9 cellular contexts compared by ENCODE assay signal in genomic region chr1:1144122-1144842, GRCh38. TPM values are rescaled to one million over a fixed set of nuclear protein-coding genes. Genes with fewer than 3 reads are reported as not detected.
DNase-seq lines count a peak whose midpoint lies in the region; ATAC-seq and TF ChIP-seq lines count a peak whose summit lies in the region.
"Had no signal": no experiment of that assay in that cellular context is flagged by ENCODE, and none has a peak within 500 bp of the region (broad histone marks: within the 10 kb centered on the region; RNA-seq: fewer than 3 reads in every experiment).

No MANE protein-coding gene starts in this region.

- DNase-seq in CD4-positive, alpha-beta memory T cell, result peak; percentile 72 to 81 (median 75)
- peak; percentile 84 for DNase-seq in KBM-7
- DNase-seq in activated B cell treated with CpG ODN at 0.5 μM for 24 hours, result peak; percentile 71
- DNase-seq in stimulated activated CD8-positive, alpha-beta memory T cell treated with anti-CD3 and anti-CD28 coated beads, Interleukin-15, amount 100 ng/mL, for 1 hour (ENCODE audit: low read depth), result peak; percentile 27
- DNase-seq in nephron progenitor cell, result no peak
- no peak for DNase-seq in smooth muscle cell (lab: John Stamatoyannopoulos, UW; ENCODE audit: unreplicated experiment)

- no peaks in the 10 kb centered on the region for H3K79me2 ChIP-seq in smooth muscle cell (ENCODE audit: low read depth)

- CTCF ChIA-PET in CD4-positive, alpha-beta memory T cell (lab: Charles Lee; ENCODE audit: partially characterized antibody), result interaction anchor here (1.6 kb wide), 1 partner anchor 22 kb away, joined by 4 read pairs; no protein-coding TSS in a partner anchor
- CTCF ChIA-PET in activated B cell treated with CpG ODN at 0.5 μM for 24 hours (lab: Charles Lee), result no interaction called here

- TF ChIP-seq CTCF in activated B cell treated with CpG ODN at 0.5 μM for 24 hours (IDR thresholded peaks at IDR 0.05) (no peak), nephron progenitor cell (IDR thresholded peaks at IDR 0.05) (no peak), smooth muscle cell (IDR thresholded peaks at IDR 0.05; ENCODE audit: borderline replicate concordance, insufficient read depth, poor library complexity, severe bottlenecking) (no peak)

- WGBS in smooth muscle cell (ENCODE audit: low lambda C conversion rate), result 71% methylated on average over 40 of the region's 42 CpGs

- peak overlapping the region; percentile 55 for H3K27ac ChIP-seq in CD4-positive, alpha-beta memory T cell (ENCODE audit: low read depth, low read length)
- no peak overlapping the region for H3K27ac ChIP-seq in smooth muscle cell (ENCODE audit: low read depth)

- H3K9me3 Mint-ChIP-seq in CD4-positive, alpha-beta memory T cell, result no peaks in the 10 kb centered on the region
- H3K9me3 Mint-ChIP-seq in activated B cell treated with CpG ODN at 0.5 μM for 24 hours (no peaks in the 10 kb centered on the region), nephron progenitor cell (no peaks in the 10 kb centered on the region)

- H3K27me3 ChIP-seq in CD4-positive, alpha-beta memory T cell (ENCODE audit: insufficient read depth, low read length), result no peaks in the 10 kb centered on the region
- H3K27me3 ChIP-seq in smooth muscle cell (ENCODE audit: low read depth), result no peaks in the 10 kb centered on the region

- H3K4me3 ChIP-seq in CD4-positive, alpha-beta memory T cell (ENCODE audit: low read length in 2 of 2), result no peak overlapping the region
- H3K4me3 ChIP-seq in smooth muscle cell, result no peak overlapping the region

- in situ Hi-C loops in KBM-7 (cut with MboI; ENCODE audit: low pct_unique_long_range_greater_than_20kb, low sequenced_read_pairs), result loop anchor here (25.0 kb wide), 1 partner anchor 93 kb away; the partner anchor contains the start of genes B3GALT6, C1QTNF12 and SDF4

- intact Hi-C loops in CD4-positive, alpha-beta memory T cell (cut with micrococcal nuclease), result no loop called here
- intact Hi-C loops in activated B cell treated with CpG ODN at 0.5 μM for 24 hours (cut with micrococcal nuclease), result loop anchor here (1.0 to 5.0 kb wide), 5 partner anchors 8 to 88 kb away; partner anchors contain the start of genes B3GALT6 and SDF4

- no peak overlapping the region for H3K4me2 ChIP-seq in smooth muscle cell

- H3K9ac ChIP-seq in smooth muscle cell (ENCODE audit: low read depth), result no peak overlapping the region

- POLR2A ChIA-PET in CD4-positive, alpha-beta memory T cell (lab: Charles Lee; ENCODE audit: partially characterized antibody), result no interaction called here
- POLR2A ChIA-PET in activated B cell treated with CpG ODN at 0.5 μM for 24 hours (lab: Charles Lee), result interaction anchor here (0.6 to 2.0 kb wide), 6 partner anchors 8 to 747 kb away, joined by 3 to 9 read pairs (median 4); partner anchors contain the start of gene GNB1

- H3K4me1 ChIP-seq in CD4-positive, alpha-beta memory T cell (ENCODE audit: insufficient read depth, low read length), result peaks cover 23% of the 10 kb centered on the region
- no peaks in the 10 kb centered on the region for H3K4me1 ChIP-seq in smooth muscle cell (ENCODE audit: low read depth)

- peak overlapping the region in 6 of 8 donors; percentile 31 to 68 (median 58) for H3K4me3 Mint-ChIP-seq in CD4-positive, alpha-beta memory T cell
- H3K4me3 Mint-ChIP-seq in activated B cell treated with CpG ODN at 0.5 μM for 24 hours (peak overlapping the region; percentile 41), nephron progenitor cell (no peak overlapping the region)

- no peaks in the 10 kb centered on the region for H3K36me3 ChIP-seq in CD4-positive, alpha-beta memory T cell (ENCODE audit: insufficient read depth, low read length)
- H3K36me3 ChIP-seq in smooth muscle cell (ENCODE audit: low read depth), result no peaks in the 10 kb centered on the region

- H3K27ac Mint-ChIP-seq in CD4-positive, alpha-beta memory T cell, result peak overlapping the region; percentile 82 to 99 (median 93)
- H3K27ac Mint-ChIP-seq in activated B cell treated with CpG ODN at 0.5 μM for 24 hours (peak overlapping the region; percentile 93), nephron progenitor cell (no peak overlapping the region)

- H3K9me3 ChIP-seq in CD4-positive, alpha-beta memory T cell (ENCODE audit: control insufficient read depth in 1 of 2, low read length in 2 of 2), result no peaks in the 10 kb centered on the region
- no peaks in the 10 kb centered on the region for H3K9me3 ChIP-seq in smooth muscle cell (replicated peaks; ENCODE audit: low read depth)

- H3F3A ChIP-seq in smooth muscle cell (ENCODE audit: low read depth), result no peaks in the 10 kb centered on the region

- no peaks in the 10 kb centered on the region for H4K20me1 ChIP-seq in smooth muscle cell (ENCODE audit: low read depth)

- H3K27me3 Mint-ChIP-seq in CD4-positive, alpha-beta memory T cell, result no peaks in the 10 kb centered on the region
- no peaks in the 10 kb centered on the region for H3K27me3 Mint-ChIP-seq in activated B cell treated with CpG ODN at 0.5 μM for 24 hours
- peaks cover 12% of the 10 kb centered on the region for H3K27me3 Mint-ChIP-seq in nephron progenitor cell (ENCODE audit: low read depth, poor library complexity)

- no peaks in the 10 kb centered on the region for H3K36me3 Mint-ChIP-seq in CD4-positive, alpha-beta memory T cell
- H3K36me3 Mint-ChIP-seq in activated B cell treated with CpG ODN at 0.5 μM for 24 hours (ENCODE audit: low read depth), result no peaks in the 10 kb centered on the region
- no peaks in the 10 kb centered on the region for H3K36me3 Mint-ChIP-seq in nephron progenitor cell (ENCODE audit: low read depth)

- ATAC-seq in activated B cell treated with CpG ODN at 0.5 μM for 24 hours (ENCODE audit: low read depth) (peak; percentile 97), esophagus mucosa (peak; percentile 85), GM18861 (IDR thresholded peaks at IDR 0.05; ENCODE audit: unreplicated experiment) (no peak)

- H2AFZ ChIP-seq in smooth muscle cell (ENCODE audit: low read depth), result no peak overlapping the region

- peaks cover 5 to 10% (median 7%) of the 10 kb centered on the region in 4 donors for H3K4me1 Mint-ChIP-seq in CD4-positive, alpha-beta memory T cell
- H3K4me1 Mint-ChIP-seq in activated B cell treated with CpG ODN at 0.5 μM for 24 hours (peaks cover 33% of the 10 kb centered on the region), nephron progenitor cell (peaks cover 8% of the 10 kb centered on the region)

RNA-seq across cellular contexts. Expression of gene C1orf159, which starts 28.4 kb away (rescaled TPM):
- total RNA-seq in CD4-positive, alpha-beta memory T cell, result 10 to 100 TPM; 15.0 to 15.1 TPM
- 1 to 10 TPM; 3.8 to 7.9 TPM for polyA plus RNA-seq in CD4-positive, alpha-beta memory T cell
- total RNA-seq in activated B cell treated with CpG ODN at 0.5 μM for 24 hours, result 20.8 and 26.5 TPM in 2 replicates
- total RNA-seq in esophagus mucosa, result 9.4 TPM
- total RNA-seq in smooth muscle cell, result 9.3 and 24.5 TPM in 2 replicates
- polyA plus RNA-seq in smooth muscle cell, result 20.2 and 27.1 TPM in 2 replicates

RNA-seq across cellular contexts. Expression of gene TTLL10, which starts 29.4 kb away (rescaled TPM):
- not detected for total RNA-seq in CD4-positive, alpha-beta memory T cell
- under 1 TPM; 0.27 to 0.45 TPM for polyA plus RNA-seq in CD4-positive, alpha-beta memory T cell
- total RNA-seq in activated B cell treated with CpG ODN at 0.5 μM for 24 hours, result 0.16 TPM in 1 of 2 replicates, not detected in the other
- 1.0 TPM for total RNA-seq in esophagus mucosa
- total RNA-seq in smooth muscle cell, result not detected in 2 replicates
- 0.45 TPM in 1 of 2 replicates, not detected in the other for polyA plus RNA-seq in smooth muscle cell
- total RNA-seq: astrocyte had no signal

Comparison
In these comparisons a context has a peak if more than half of its experiments do, and no peak if none do; other contexts are left out.
1. DNase-seq: peak in CD4-positive, alpha-beta memory T cell (5 of 5), KBM-7 (single experiment), activated B cell treated with CpG ODN at 0.5 μM for 24 hours (single experiment) and stimulated activated CD8-positive, alpha-beta memory T cell treated with anti-CD3 and anti-CD28 coated beads, Interleukin-15, amount 100 ng/mL, for 1 hour (single experiment); none in nephron progenitor cell (single experiment) and smooth muscle cell (single experiment).